In genomic region chr6:3068329-3069223, GRCh38 we compare ENCODE assay signal across 8 cellular contexts. TPM values are rescaled to one million over a fixed set of nuclear protein-coding genes. Genes with fewer than 3 reads are reported as not detected.
DNase-seq lines count a peak whose midpoint lies in the region; ATAC-seq lines count a peak whose summit lies in the region.

TSS of gene RIPK1 (plus strand) at chr6:3068494. CDS start at chr6:3076824, 8,330 bp downstream.

- DNase-seq in AG20443 (ENCODE audit: low spot score), result peak; percentile 96
- DNase-seq in NCI-H446 treated with DMSO at 0.1 percent for 48 hours (lab: John Stamatoyannopoulos, UW), result peak; percentile 72
- peak; percentile 90 for DNase-seq in activated CD4-positive, alpha-beta T cell treated with anti-CD3 and anti-CD28 coated beads for 1 hour
- DNase-seq in cerebellum (ENCODE audit: low spot score), result peak; percentile 91
- peak; percentile 69 for DNase-seq in kidney glomerular epithelial cell (lab: John Stamatoyannopoulos, UW)
- peak; percentile 87 to 93 (median 88) for DNase-seq in stimulated activated CD4-positive, alpha-beta T cell treated with anti-CD3 and anti-CD28 coated beads, Interleukin-1b, Interleukin-23, amount 100 ng/mL, for 24 hours (ENCODE audit: low read depth in 4 of 4, low spot score in 1 of 4)

- ATAC-seq in GM18909 (IDR thresholded peaks at IDR 0.05; ENCODE audit: poor library complexity, unreplicated experiment), result peak; percentile 90
- peak; percentile 86 for ATAC-seq in HG03159 (IDR thresholded peaks at IDR 0.05; ENCODE audit: unreplicated experiment)

RNA-seq across cellular contexts. Expression of gene RIPK1, which starts in this region (rescaled TPM):
- total RNA-seq in cerebellum, result 8.0 TPM

Comparison
In these comparisons a context has a peak if more than half of its experiments do, and no peak if none do; other contexts are left out.
1. Peak in every context shown above with its lines: DNase-seq and ATAC-seq.